ENCODE assay signal across 13 cellular contexts in genomic region chr10:97138174-97138573, GRCh38. TPM values are rescaled to one million over a fixed set of nuclear protein-coding genes. Genes with fewer than 3 reads are reported as not detected.
DNase-seq lines count a peak whose midpoint lies in the region; ATAC-seq, FAIRE-seq and TF ChIP-seq lines count a peak whose summit lies in the region.
"Had no signal": no experiment of that assay in that cellular context is flagged by ENCODE, and none has a peak within 500 bp of the region (broad histone marks: within the 10 kb centered on the region; RNA-seq: fewer than 3 reads in every experiment).

No MANE protein-coding gene starts in this region.

- in situ Hi-C loops in GM12878 (cut with MboI) = no loop called here

- 75% methylated on average over 15 of the region's 15 CpGs for WGBS in GM12878 (ENCODE audit: insufficient coverage, insufficient replicate concordance, low lambda C conversion rate, missing lambda C conversion rate)
- 85% methylated on average over 15 of the region's 15 CpGs for WGBS in suprapubic skin

- TF ChIP-seq RAD21 in GM12878 (IDR thresholded peaks at IDR 0.05; ENCODE audit: insufficient read depth, low read depth, low read length) = no peak

- H3K4me3 ChIP-seq in GM12878 (no peak overlapping the region), suprapubic skin (no peak overlapping the region)

- no peak overlapping the region for H3K9ac ChIP-seq in GM12878 (ENCODE audit: control insufficient read depth, insufficient read depth, low read length)

- H4K20me1 ChIP-seq in GM12878 (ENCODE audit: control insufficient read depth, insufficient read depth) = no peaks in the 10 kb centered on the region

- no peak for FAIRE-seq in D721Med (lab: Jason Lieb, UNC)
- peak; percentile 49 for FAIRE-seq in HTR-8/SVneo (lab: Jason Lieb, UNC)
- FAIRE-seq in GM12878 (lab: Jason Lieb, UNC) = no peak

- H3K9me3 ChIP-seq in GM12878 (replicated peaks; ENCODE audit: control insufficient read depth, insufficient read depth, low read length) = no peaks in the 10 kb centered on the region
- H3K9me3 ChIP-seq in suprapubic skin = no peaks in the 10 kb centered on the region

- RAD21 ChIA-PET in GM12878 (lab: Charles Lee; ENCODE audit: unreplicated experiment) = no interaction called here

- SMC1A ChIA-PET in GM12878 (lab: Charles Lee; ENCODE audit: uncharacterized antibody, unreplicated experiment) = interaction anchor here (0.6 to 1.5 kb wide), 3 partner anchors 18 to 72 kb away, joined by 3 to 5 read pairs (median 3); no protein-coding TSS in a partner anchor

- H3K27me3 ChIP-seq in GM12878 (replicated peaks in 1 of 2; ENCODE audit: control insufficient read depth in 2 of 2, insufficient read depth in 2 of 2, low read length in 1 of 2) = peaks cover 0 to 5% of the 10 kb centered on the region in 2 experiments; a peak in 2 of 4 replicates
- H3K27me3 ChIP-seq in suprapubic skin = peaks cover 37% of the 10 kb centered on the region

- no peak overlapping the region for H3K27ac ChIP-seq in GM12878 (ENCODE audit: control insufficient read depth, insufficient read depth)
- H3K27ac ChIP-seq in suprapubic skin = no peak overlapping the region

- POLR2A ChIA-PET in GM12878 (lab: Charles Lee) = no interaction called here

- H3K36me3 ChIP-seq in GM12878 (ENCODE audit: control insufficient read depth in 2 of 2, insufficient read depth in 2 of 2, low read length in 1 of 2) (no peaks in the 10 kb centered on the region), suprapubic skin (no peaks in the 10 kb centered on the region)

- TF ChIP-seq POLR2A in GM12878 (IDR thresholded peaks at IDR 0.05; ENCODE audit: low read depth, low read length) (no peak), suprapubic skin (IDR thresholded peaks at IDR 0.05) (no peak)

- DNase-seq in D721Med (ENCODE audit: insufficient read length, low spot score) (no peak), HTR-8/SVneo (ENCODE audit: insufficient read length, low spot score) (no peak), GM12878 (ENCODE audit: low read depth, low spot score) (no peak), myocyte (ENCODE audit: low read depth) (peak; percentile 31), GM20000 (ENCODE audit: low spot score) (no peak), NCI-H2196 (lab: John Stamatoyannopoulos, UW; ENCODE audit: unreplicated experiment) (no peak), hippocampal formation (lab: John Stamatoyannopoulos, UW) (no peak), suprapubic skin (ENCODE audit: low spot score in 2 of 2) (no peak)
- DNase-seq: activated B cell treated with CpG ODN at 0.5 μM for 24 hours; activated T-cell treated with anti-CD3 and anti-CD28 coated beads, Interleukin-2, amount 50 U/mL, for 48 hours; CD4-positive, alpha-beta memory T cell; NCI-H187 treated with DMSO at 0.1 percent for 48 hours; stimulated activated CD8-positive, alpha-beta memory T cell treated with anti-CD3 and anti-CD28 coated beads, Interleukin-4, amount 100 ng/mL, for 48 hours had no signal

- H3K79me2 ChIP-seq in GM12878 (ENCODE audit: control insufficient read depth, insufficient read depth, low read length) = no peaks in the 10 kb centered on the region

- intact Hi-C loops in GM12878 (cut with micrococcal nuclease; ENCODE audit: unreplicated experiment) = loop anchor here (5.0 kb wide), 1 partner anchor 59 kb away; no protein-coding TSS in a partner anchor

- TF ChIP-seq EP300 in GM12878 (IDR thresholded peaks at IDR 0.05; ENCODE audit: borderline replicate concordance in 1 of 2, control insufficient read depth in 1 of 2, low read depth in 2 of 2, low read length in 2 of 2) = no peak
- TF ChIP-seq EP300 in suprapubic skin (IDR thresholded peaks at IDR 0.05) = no peak

- no TSS peak for BruUV-seq in GM12878 (replicated peaks; lab: Mats Ljungman, UMichigan)

- 0 out of 3 replicates have a peak, but pooled peaks have one; percentile 20 for ATAC-seq in GM12878

- H3K4me1 ChIP-seq in GM12878 (ENCODE audit: control insufficient read depth, insufficient read depth, low read length) = no peaks in the 10 kb centered on the region
- H3K4me1 ChIP-seq in suprapubic skin = peaks cover 3% of the 10 kb centered on the region

- CTCF ChIA-PET in GM12878 (lab: Yijun Ruan, JAX) = interaction anchor here (1.1 to 2.7 kb wide), 10 partner anchors 12 to 101 kb away, joined by 3 to 14 read pairs (median 8); no protein-coding TSS in a partner anchor

- TF ChIP-seq CTCF in D721Med (IDR thresholded peaks at IDR 0.05; ENCODE audit: insufficient read depth, missing control alignments) (peak; percentile 32), GM12878 (IDR thresholded peaks at IDR 0.05 in 2 of 3, conservative IDR thresholded peaks at IDR 0.05 in 1 of 3; ENCODE audit: control insufficient read depth in 2 of 3, extremely low read depth in 1 of 3, insufficient read depth in 1 of 3, low read depth in 3 of 3, low read length in 3 of 3) (peak; percentile 19 to 46 (median 24); a peak in 4 of 6 replicates), GM20000 (IDR thresholded peaks at IDR 0.05; ENCODE audit: extremely low read depth, missing control alignments) (no peak), suprapubic skin (IDR thresholded peaks at IDR 0.05) (no peak)

- H2AFZ ChIP-seq in GM12878 (ENCODE audit: control insufficient read depth, low read depth, low read length) = no peak overlapping the region

- H3K4me2 ChIP-seq in GM12878 (ENCODE audit: control insufficient read depth, insufficient read depth) = no peak overlapping the region

TF ChIP-seq in GM12878, 131 proteins besides CTCF, POLR2A, EP300 and RAD21:
- no peak for TF ChIP-seq CHD1 (IDR thresholded peaks at IDR 0.05; ENCODE audit: low read depth, low read length)
- TF ChIP-seq JUND (IDR thresholded peaks at IDR 0.05; ENCODE audit: low read depth, low read length) = no peak
- no peak for TF ChIP-seq KDM1A (IDR thresholded peaks at IDR 0.05; ENCODE audit: borderline replicate concordance)
- no peak for TF ChIP-seq TAF1 (IDR thresholded peaks at IDR 0.05; ENCODE audit: borderline replicate concordance, low read depth, low read length)
- TF ChIP-seq ATF7 (IDR thresholded peaks at IDR 0.05; ENCODE audit: low read depth) = no peak
- no peak for TF ChIP-seq ESRRA (IDR thresholded peaks at IDR 0.05; ENCODE audit: low read length)
- TF ChIP-seq RFX5 (IDR thresholded peaks at IDR 0.05; ENCODE audit: low read depth, low read length) = no peak
- TF ChIP-seq SUZ12 (IDR thresholded peaks at IDR 0.05; ENCODE audit: unreplicated experiment) = no peak

RNA-seq across cellular contexts. Expression of gene SLIT1, which starts 47.6 kb away (rescaled TPM):
- total RNA-seq in GM12878 (2013; cell fraction: nucleolus; rRNA removed) = 1.3 and 1.6 TPM in 2 replicates
- total RNA-seq in GM12878 (2014; rRNA removed) (0.06 and 0.11 TPM in 2 replicates), GM12878 (2014; rRNA removed; fragmentation: Illumina TruSeq; extraction: Trizol) (0.04 TPM in 1 of 2 replicates, not detected in the other), GM12878 (2021) (0.05 and 0.15 TPM in 2 replicates), myocyte (0.03 and 0.05 TPM in 2 replicates), suprapubic skin (under 1 TPM in 3 of 4 donors, not detected in 1; 0.10 to 0.40 (median 0.11) TPM)
- 0.04 TPM for polyA plus RNA-seq in GM12878 (2011; ENCODE audit: low read depth)
- polyA plus RNA-seq in GM12878 (2011; rRNA removed) (0.09 and 0.19 TPM in 2 replicates), GM12878 (2014; fragmentation: Illumina TruSeq; extraction: Trizol) (0.04 TPM in 1 of 2 replicates, not detected in the other), GM12878 (2014; fragmentation: Nextera tagmentation; extraction: Ambion mirVana) (not detected), GM12878 (2014; rRNA removed) (0.06 TPM in 2 replicates), GM12878 (2016; fragmentation: Nextera tagmentation; extraction: Ambion mirVana) (not detected)
- 0.10 and 0.17 TPM in 2 replicates for polyA plus RNA-seq in GM12878 (2011; cell fraction: cytosol; rRNA removed)
- polyA plus RNA-seq in GM12878 (2011; cell fraction: nucleus; rRNA removed) = 0.76 and 1.1 TPM in 2 replicates
- 0.14 and 0.19 TPM in 2 replicates for polyA plus RNA-seq in GM12878 (2012)
- polyA minus RNA-seq in GM12878 (2011; rRNA and poly(A)+ RNA removed) = 0.31 and 0.37 TPM in 2 replicates
- not detected in 2 replicates for polyA minus RNA-seq in GM12878 (2011; cell fraction: cytosol; rRNA and poly(A)+ RNA removed)
- 0.60 and 0.77 TPM in 2 replicates for polyA minus RNA-seq in GM12878 (2011; cell fraction: nucleus; rRNA and poly(A)+ RNA removed)
- polyA plus RNA-seq in myocyte (2012) = 0.05 TPM

Comparison
In these comparisons a context has a peak if more than half of its experiments do, and no peak if none do; other contexts are left out.
1. CTCF ChIP-seq: peak in D721Med (single experiment) and GM12878 (3 of 3); none in GM20000 (single experiment) and suprapubic skin (0 of 2).